17 cellular contexts compared by ENCODE assay signal in genomic region chr19:55373318-55373992, GRCh38. TPM values are rescaled to one million over a fixed set of nuclear protein-coding genes. Genes with fewer than 3 reads are reported as not detected.
A peak's percentile ranks its signal among the peaks of the same experiment; 100 is the strongest.
DNase-seq lines count a peak whose midpoint lies in the region; FAIRE-seq and TF ChIP-seq lines count a peak whose summit lies in the region.
"Had no signal": no experiment of that assay in that cellular context is flagged by ENCODE, and none has a peak within 500 bp of the region (broad histone marks: within the 10 kb centered on the region; RNA-seq: fewer than 3 reads in every experiment).

No MANE protein-coding gene starts in this region.

- no peaks in the 10 kb centered on the region for H3K36me3 ChIP-seq in HEK293 (ENCODE audit: control insufficient read depth in 2 of 2, insufficient read depth in 1 of 2, low read length in 2 of 2)
- H3K36me3 ChIP-seq in skeletal muscle satellite cell (ENCODE audit: insufficient read depth, low read length) = no peaks in the 10 kb centered on the region
- H3K36me3 ChIP-seq: stomach had no signal

- POLR2A ChIA-PET in HEK293 (lab: Yijun Ruan, JAX) (interaction anchor here (0.8 to 1.8 kb wide), 9 partner anchors 9 to 114 kb away, joined by 3 to 12 read pairs (median 4); partner anchors contain the start of genes HSPBP1, KMT5C, PPP6R1 and TMEM238), RWPE1 (lab: Yijun Ruan, JAX; ENCODE audit: low non-redundant PET) (interaction anchor here (1.1 to 1.2 kb wide), 2 partner anchors 11 to 13 kb away, joined by 3 to 4 read pairs; partner anchors contain the start of genes RPL28 and TMEM238)

- no peak for FAIRE-seq in GM12892 (lab: Jason Lieb, UNC)
- FAIRE-seq: GM12878 had no signal

- H3K4me3 ChIP-seq in HEK293 (ENCODE audit: low read depth, low read length) (no peak overlapping the region), skeletal muscle satellite cell (ENCODE audit: low read length) (no peak overlapping the region)
- H3K4me3 ChIP-seq: GM12878, lung, skin epidermis, stomach had no signal

- H3K4me1 ChIP-seq in HEK293 (ENCODE audit: control insufficient read depth, insufficient read depth, low read length) (peaks cover 5% of the 10 kb centered on the region; the same call in 1 of the 2 replicates), skeletal muscle satellite cell (ENCODE audit: control insufficient read depth, insufficient read depth, low read length) (peaks cover 32% of the 10 kb centered on the region)

- DNase-seq in RWPE1 (ENCODE audit: low spot score) (no peak), islet precursor cell (peak; percentile 70), T1000 (lab: John Stamatoyannopoulos, UW) (no peak), T-helper 1 cell (no peak), GM12892 (ENCODE audit: insufficient read length) (no peak)
- DNase-seq: activated naive CD4-positive, alpha-beta T cell treated with anti-CD3 and anti-CD28 coated beads, Interleukin-2, amount 10 ng/mL, durations not matched to agents 7 days and 5 days; CD4-positive, alpha-beta T cell; NCI-H187; nucleus accumbens; stomach had no signal

- no peaks in the 10 kb centered on the region for H3K9me3 ChIP-seq in HEK293 (ENCODE audit: control insufficient read depth, insufficient read depth, low read depth, low read length)
- no peaks in the 10 kb centered on the region for H3K9me3 ChIP-seq in skeletal muscle satellite cell (replicated peaks; ENCODE audit: low read length)
- H3K9me3 ChIP-seq: stomach had no signal

- TF ChIP-seq POLR2A in GM12892 (IDR thresholded peaks at IDR 0.05; ENCODE audit: low read depth, low read length) = no peak

- H3K4me2 ChIP-seq in skeletal muscle satellite cell (ENCODE audit: low read length) = peak overlapping the region; percentile 52

- no peak for TF ChIP-seq CTCF in HEK293 (tag by site-specific recombination; IDR thresholded peaks at IDR 0.05)
- TF ChIP-seq CTCF in RWPE1 (conservative IDR thresholded peaks at IDR 0.05; ENCODE audit: low read depth) = no peak

- no peak overlapping the region for H3K27ac ChIP-seq in HEK293 (ENCODE audit: extremely low read depth, low read depth, low read length)
- peak overlapping the region; percentile 28; the same call in 1 of the 2 replicates for H3K27ac ChIP-seq in RWPE1
- H3K27ac ChIP-seq: HL-60, skin epidermis had no signal

- H3K27me3 ChIP-seq in skeletal muscle satellite cell (ENCODE audit: control insufficient read depth, insufficient read depth, low read length) = peaks cover 5% of the 10 kb centered on the region

- CTCF ChIA-PET in HEK293 (lab: Yijun Ruan, JAX) (interaction anchor here (0.9 to 1.4 kb wide), 3 partner anchors 34 to 260 kb away, joined by 3 to 10 read pairs (median 5); partner anchors contain the start of gene KMT5C), RWPE1 (lab: Yijun Ruan, JAX) (interaction anchor here (1.2 kb wide), 1 partner anchor 81 kb away, joined by 4 read pairs; no protein-coding TSS in a partner anchor)

- H3K9ac ChIP-seq in skeletal muscle satellite cell (ENCODE audit: low read depth, low read length) = no peak overlapping the region

TF ChIP-seq in HEK293, 187 proteins besides CTCF, POLR2A, EP300 and RAD21:
- peak; percentile 26; the same call in 1 of the 2 replicates for TF ChIP-seq KLF1 (tag by site-specific recombination; IDR thresholded peaks at IDR 0.05)
- TF ChIP-seq HIC1 (tag by site-specific recombination; IDR thresholded peaks at IDR 0.05) = peak; percentile 40; the same call in 1 of the 2 replicates
- TF ChIP-seq SP2 (tag by site-specific recombination; IDR thresholded peaks at IDR 0.05) = peak; percentile 38; the same call in 1 of the 2 replicates
- no peak for TF ChIP-seq GLIS1 (tag by site-specific recombination; IDR thresholded peaks at IDR 0.05)

RNA-seq across cellular contexts. Expression of gene TMEM190, which starts 3.2 kb away (rescaled TPM):
- total RNA-seq in skeletal muscle satellite cell (2012; rRNA removed) = not detected in 2 replicates
- not detected for polyA plus RNA-seq in GM12892 (2012; ENCODE audit: missing spikeins)
- total RNA-seq: CD4-positive, alpha-beta T cell; GM12878; stomach; T-helper 1 cell treated with Interleukin-12 subunit alpha and Interleukin-12 subunit beta and Interleukin-4 antibody, amounts not matched to agents 30 ng/mL and 1 ng/mL, for 36 hours had no signal
- polyA plus RNA-seq: GM12878 had no signal

RNA-seq across cellular contexts. Expression of gene IL11, which starts 3.2 kb away (rescaled TPM):
- 1.0 and 6.8 TPM in 2 replicates for total RNA-seq in skeletal muscle satellite cell (2012; rRNA removed)
- polyA plus RNA-seq in GM12892 (2012; ENCODE audit: missing spikeins) = 0.17 TPM
- polyA plus RNA-seq: GM12878 had no signal

RNA-seq across cellular contexts. Expression of gene GARIN5B, which starts 10.4 kb away (rescaled TPM):
- under 0.01 TPM in 1 of 2 replicates, not detected in the other for total RNA-seq in skeletal muscle satellite cell (2012; rRNA removed)
- not detected for polyA plus RNA-seq in GM12892 (2012; ENCODE audit: missing spikeins)
- total RNA-seq: GM12878; stomach; T-helper 1 cell treated with Interleukin-12 subunit alpha and Interleukin-12 subunit beta and Interleukin-4 antibody, amounts not matched to agents 30 ng/mL and 1 ng/mL, for 36 hours had no signal
- polyA plus RNA-seq: GM12878, lung, stomach had no signal

RNA-seq across cellular contexts. Expression of gene TMEM238, which starts 10.6 kb away (rescaled TPM):
- total RNA-seq in skeletal muscle satellite cell (2012; rRNA removed) = not detected in 2 replicates
- polyA plus RNA-seq in GM12892 (2012; ENCODE audit: missing spikeins) = not detected

RNA-seq across cellular contexts. Expression of gene RPL28, which starts 12.3 kb away (rescaled TPM):
- total RNA-seq in skeletal muscle satellite cell (2012; rRNA removed) = 343 and 532 TPM in 2 replicates
- polyA plus RNA-seq in GM12892 (2012; ENCODE audit: missing spikeins) = 1,315 TPM
